Comparison of ENCODE assay signal across 13 cellular contexts in genomic region chr3:194201953-194202666, GRCh38.
"Had no signal": no experiment of that assay in that cellular context is flagged by ENCODE, and none has a peak within 500 bp of the region (broad histone marks: within the 10 kb centered on the region; RNA-seq: fewer than 3 reads in every experiment).

No MANE protein-coding gene starts in this region.

- H3K4me3 Mint-ChIP-seq: activated CD8-positive, alpha-beta T cell treated with anti-CD3 and anti-CD28 coated beads for 36 hours; activated naive CD4-positive, alpha-beta T cell treated with anti-CD3 and anti-CD28 coated beads, Interleukin-2, amount 10 ng/mL, durations not matched to agents 7 days and 5 days; dendritic cell treated with granulocyte-macrophage colony-stimulating factor and Interleukin-4, amounts not matched to agents 40 ng/mL and 50 ng/mL, for 4 days; effector memory CD8-positive, alpha-beta T cell; T-helper 17 cell had no signal

- H3K36me3 Mint-ChIP-seq: naive B cell had no signal

- H3K27ac ChIP-seq: brain microvascular endothelial cell had no signal

- H3K36me3 ChIP-seq: brain microvascular endothelial cell had no signal

- H3K27ac Mint-ChIP-seq: activated CD8-positive, alpha-beta T cell treated with anti-CD3 and anti-CD28 coated beads for 36 hours; activated naive CD4-positive, alpha-beta T cell treated with anti-CD3 and anti-CD28 coated beads, Interleukin-2, amount 10 ng/mL, durations not matched to agents 7 days and 5 days; dendritic cell treated with granulocyte-macrophage colony-stimulating factor and Interleukin-4, amounts not matched to agents 40 ng/mL and 50 ng/mL, for 4 days; effector memory CD8-positive, alpha-beta T cell; naive B cell; T-helper 17 cell had no signal

- H3K9me3 Mint-ChIP-seq: activated CD8-positive, alpha-beta T cell treated with anti-CD3 and anti-CD28 coated beads for 36 hours; activated naive CD4-positive, alpha-beta T cell treated with anti-CD3 and anti-CD28 coated beads, Interleukin-2, amount 10 ng/mL, durations not matched to agents 7 days and 5 days; dendritic cell treated with granulocyte-macrophage colony-stimulating factor and Interleukin-4, amounts not matched to agents 40 ng/mL and 50 ng/mL, for 4 days; effector memory CD8-positive, alpha-beta T cell had no signal

- DNase-seq: activated CD8-positive, alpha-beta memory T cell treated with anti-CD3 and anti-CD28 coated beads, Interleukin-2, amount 50 U/mL, for 4 hours; activated CD8-positive, alpha-beta T cell treated with anti-CD3 and anti-CD28 coated beads for 36 hours; activated naive CD4-positive, alpha-beta T cell treated with anti-CD3 and anti-CD28 coated beads, Interleukin-2, amount 10 ng/mL, durations not matched to agents 7 days and 5 days; amniotic stem cell; brain microvascular endothelial cell; cerebellar nuclear complex; effector memory CD8-positive, alpha-beta T cell; hypothalamus; naive B cell; stimulated activated CD4-positive, alpha-beta T cell treated with anti-CD3 and anti-CD28 coated beads, Interleukin-2, amount 100 ng/mL, for 24 hours; stimulated activated naive CD8-positive, alpha-beta T cell treated with anti-CD3 and anti-CD28 coated beads, Interleukin-15, Interleukin-2, amounts not matched to agents 100 U/mL and 50 U/mL, for 24 hours; T-helper 17 cell had no signal
